ENCODE assay signal across 8 cellular contexts in the genomic region with DNA sequence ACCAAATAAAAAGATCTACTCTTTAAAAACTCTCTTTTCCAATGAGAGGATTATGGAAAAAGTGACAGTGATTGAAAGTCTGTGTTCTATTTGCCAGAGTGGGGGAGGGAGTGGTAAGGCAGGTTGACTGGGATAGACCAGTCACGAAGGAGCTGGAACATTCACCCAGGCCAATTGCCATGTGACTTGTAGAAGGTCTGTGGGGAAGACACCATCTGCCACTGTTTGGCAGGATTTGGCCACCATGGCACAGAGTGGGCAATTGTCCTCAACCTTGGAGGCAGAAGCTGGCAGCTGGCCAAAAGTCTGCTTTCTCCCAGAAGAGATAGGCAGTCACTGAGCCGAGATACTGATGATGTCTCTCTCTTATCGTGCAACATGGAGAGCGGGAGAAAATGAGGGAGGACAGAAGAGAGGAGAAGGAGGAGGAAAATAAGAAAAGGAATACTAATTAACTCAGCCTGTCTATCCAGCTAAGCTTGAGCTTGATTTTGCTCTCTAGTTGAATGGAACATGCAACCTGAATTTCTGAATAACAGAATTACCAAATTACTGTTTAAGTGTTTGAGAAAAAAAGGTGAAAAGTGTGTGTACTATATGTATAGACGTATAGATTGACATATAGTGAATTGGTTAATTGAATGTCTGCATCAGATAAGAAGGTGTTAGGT.
A peak's percentile ranks its signal among the peaks of the same experiment; 100 is the strongest.
DNase-seq lines count a peak whose midpoint lies in the region; ATAC-seq and TF ChIP-seq lines count a peak whose summit lies in the region.
"Had no signal": no experiment of that assay in that cellular context is flagged by ENCODE, and none has a peak within 500 bp of the region (broad histone marks: within the 10 kb centered on the region; RNA-seq: fewer than 3 reads in every experiment).

No MANE protein-coding gene starts in this region.

- H3K36me3 ChIP-seq in WERI-Rb-1, result no peaks in the 10 kb centered on the region

- no peaks in the 10 kb centered on the region for H3K9me3 ChIP-seq in WERI-Rb-1 (ENCODE audit: severe bottlenecking)

- peaks cover 42 to 58% of the 10 kb centered on the region in 2 donors for H3K4me1 Mint-ChIP-seq in stimulated activated naive B cell treated with anti-CD40 and anti-IgM and Interleukin-4, amounts not matched to agents 10 μg/mL and 1 μg/mL and 100 μg/mL, for 72 hours

- intact Hi-C loops in left cardiac atrium (cut with DNase I), result loop anchor here in 1 of 2 donors (10.0 kb wide), 3 partner anchors 147 to 267 kb away; a partner anchor contains a TSS

- H3K27me3 Mint-ChIP-seq in stimulated activated naive B cell treated with anti-CD40 and anti-IgM and Interleukin-4, amounts not matched to agents 10 μg/mL and 1 μg/mL and 100 μg/mL, for 72 hours, result no peaks in the 10 kb centered on the region

- H3K36me3 Mint-ChIP-seq in stimulated activated naive B cell treated with anti-CD40 and anti-IgM and Interleukin-4, amounts not matched to agents 10 μg/mL and 1 μg/mL and 100 μg/mL, for 72 hours, result peaks cover 7 to 42% of the 10 kb centered on the region in 2 donors
- H3K36me3 Mint-ChIP-seq: naive thymus-derived CD8-positive, alpha-beta T cell had no signal

- H3K27me3 ChIP-seq in WERI-Rb-1 (ENCODE audit: insufficient read depth, low read depth, severe bottlenecking), result no peaks in the 10 kb centered on the region

- peaks cover 4% of the 10 kb centered on the region in 2 donors for H3K9me3 Mint-ChIP-seq in stimulated activated naive B cell treated with anti-CD40 and anti-IgM and Interleukin-4, amounts not matched to agents 10 μg/mL and 1 μg/mL and 100 μg/mL, for 72 hours
- H3K9me3 Mint-ChIP-seq: naive thymus-derived CD8-positive, alpha-beta T cell had no signal

- H3K4me3 Mint-ChIP-seq in stimulated activated naive B cell treated with anti-CD40 and anti-IgM and Interleukin-4, amounts not matched to agents 10 μg/mL and 1 μg/mL and 100 μg/mL, for 72 hours, result peak overlapping the region in 1 of 2 donors; percentile 3
- H3K4me3 Mint-ChIP-seq: naive thymus-derived CD8-positive, alpha-beta T cell had no signal

- TF ChIP-seq CTCF in WERI-Rb-1 (IDR thresholded peaks at IDR 0.05; ENCODE audit: low read depth, low read length), result no peak

- DNase-seq in NCI-H1092 treated with DMSO at 0.1 percent for 48 hours (lab: John Stamatoyannopoulos, UW), result peak; percentile 37
- DNase-seq in SHP77 treated with DMSO at 0.1 percent for 48 hours (lab: John Stamatoyannopoulos, UW), result peak; percentile 44
- DNase-seq in left cardiac atrium, result peak; percentile 57
- no peak for DNase-seq in stimulated activated naive B cell treated with anti-CD40 and anti-IgM and Interleukin-4, amounts not matched to agents 10 μg/mL and 1 μg/mL and 100 μg/mL, for 72 hours
- no peak for DNase-seq in NCI-H2081 treated with DMSO at 0.1 percent for 48 hours (lab: John Stamatoyannopoulos, UW)
- DNase-seq in WERI-Rb-1, result no peak
- no peak for DNase-seq in activated T-cell treated with anti-CD3 and anti-CD28 coated beads, Interleukin-2, amount 50 U/mL, for 48 hours
- DNase-seq: naive thymus-derived CD8-positive, alpha-beta T cell had no signal

- H3K4me3 ChIP-seq in WERI-Rb-1 (ENCODE audit: low read depth, low read length), result no peak overlapping the region

- peak overlapping the region; percentile 10 for H3K27ac Mint-ChIP-seq in stimulated activated naive B cell treated with anti-CD40 and anti-IgM and Interleukin-4, amounts not matched to agents 10 μg/mL and 1 μg/mL and 100 μg/mL, for 72 hours
- H3K27ac Mint-ChIP-seq: naive thymus-derived CD8-positive, alpha-beta T cell had no signal

- H3K27ac ChIP-seq in WERI-Rb-1, result no peak overlapping the region

- ATAC-seq in left cardiac atrium, result peak; percentile 45 to 55
- no peak for ATAC-seq in stimulated activated naive B cell treated with anti-CD40 and anti-IgM and Interleukin-4, amounts not matched to agents 10 μg/mL and 1 μg/mL and 100 μg/mL, for 72 hours (replicated peaks)
- ATAC-seq: naive thymus-derived CD8-positive, alpha-beta T cell had no signal

Comparison
In these comparisons a context has a peak if more than half of its experiments do, and no peak if none do; other contexts are left out.
1. DNase-seq: peak in NCI-H1092 treated with DMSO at 0.1 percent for 48 hours (single experiment), SHP77 treated with DMSO at 0.1 percent for 48 hours (single experiment) and left cardiac atrium (single experiment); none in stimulated activated naive B cell treated with anti-CD40 and anti-IgM and Interleukin-4, amounts not matched to agents 10 μg/mL and 1 μg/mL and 100 μg/mL, for 72 hours (single experiment), NCI-H2081 treated with DMSO at 0.1 percent for 48 hours (single experiment), WERI-Rb-1 (single experiment) and activated T-cell treated with anti-CD3 and anti-CD28 coated beads, Interleukin-2, amount 50 U/mL, for 48 hours (0 of 2).
2. ATAC-seq: peak in left cardiac atrium (2 of 2); none in stimulated activated naive B cell treated with anti-CD40 and anti-IgM and Interleukin-4, amounts not matched to agents 10 μg/mL and 1 μg/mL and 100 μg/mL, for 72 hours (0 of 2).